Comparison of ENCODE assay signal across 12 cellular contexts in genomic region chr4:140789752-140790151, GRCh38. TPM values are rescaled to one million over a fixed set of nuclear protein-coding genes. Genes with fewer than 3 reads are reported as not detected.
A peak's percentile ranks its signal among the peaks of the same experiment; 100 is the strongest.
DNase-seq lines count a peak whose midpoint lies in the region; ATAC-seq lines count a peak whose summit lies in the region.
"Had no signal": no experiment of that assay in that cellular context is flagged by ENCODE, and none has a peak within 500 bp of the region (broad histone marks: within the 10 kb centered on the region; RNA-seq: fewer than 3 reads in every experiment).

No MANE protein-coding gene starts in this region.

- no peak overlapping the region for H3K27ac ChIP-seq in mesenchymal stem cell (ENCODE audit: low read length, poor library complexity, severe bottlenecking)
- H3K27ac ChIP-seq: SJCRH30 had no signal

- H3K4me2 ChIP-seq in mesenchymal stem cell (ENCODE audit: low read length, poor library complexity, severe bottlenecking) = no peak overlapping the region

- H3K79me1 ChIP-seq in mesenchymal stem cell (replicated peaks; ENCODE audit: low read length, poor library complexity, severe bottlenecking) = no peaks in the 10 kb centered on the region

- H3K9ac ChIP-seq in mesenchymal stem cell (ENCODE audit: low read length) = no peak overlapping the region

- H2AK5ac ChIP-seq in mesenchymal stem cell (ENCODE audit: low read length, severe bottlenecking) = no peak overlapping the region

- no peak overlapping the region for H2BK120ac ChIP-seq in mesenchymal stem cell (ENCODE audit: low read depth, low read length)

- no peak overlapping the region for H2BK15ac ChIP-seq in mesenchymal stem cell (ENCODE audit: low read depth, poor library complexity, severe bottlenecking)

- peak; percentile 11 for DNase-seq in RKO (ENCODE audit: low spot score)
- peak; percentile 33 for DNase-seq in mesenchymal stem cell
- no peak for DNase-seq in nucleus accumbens (lab: John Stamatoyannopoulos, UW)
- no peak for DNase-seq in NCI-H2107 (lab: John Stamatoyannopoulos, UW)
- DNase-seq in stimulated activated CD4-positive, alpha-beta T cell treated with anti-CD3 and anti-CD28 coated beads, Interleukin-4, amount 100 ng/mL, for 1 hour = no peak
- DNase-seq in T-helper 1 cell = no peak
- DNase-seq: activated T-cell treated with anti-CD3 and anti-CD28 coated beads, Interleukin-2, amount 50 U/mL, for 4 hours; DMS53; left cardiac atrium; SJCRH30 had no signal

- H3K23ac ChIP-seq in mesenchymal stem cell (ENCODE audit: low read length in 2 of 2) = no peak overlapping the region

- no peaks in the 10 kb centered on the region for H3K4me1 ChIP-seq in mesenchymal stem cell (ENCODE audit: control insufficient read depth, insufficient read depth, low read depth, low read length)
- H3K4me1 ChIP-seq: SJCRH30 had no signal

- H3K14ac ChIP-seq in mesenchymal stem cell (ENCODE audit: low read length in 2 of 2) = no peak overlapping the region

- H4K91ac ChIP-seq in mesenchymal stem cell (ENCODE audit: low read length) = no peak overlapping the region

- H3K36me3 ChIP-seq in mesenchymal stem cell (ENCODE audit: control insufficient read depth in 1 of 2, insufficient read depth in 2 of 2, low read depth in 1 of 2, low read length in 2 of 2) = no peaks in the 10 kb centered on the region
- H3K36me3 ChIP-seq: SJCRH30 had no signal

- H3K4ac ChIP-seq in mesenchymal stem cell (ENCODE audit: low read depth in 1 of 2, low read length in 2 of 2) = no peak overlapping the region

- no peak overlapping the region for H2BK12ac ChIP-seq in mesenchymal stem cell (ENCODE audit: low read length in 2 of 2)

- H2AFZ ChIP-seq in mesenchymal stem cell (ENCODE audit: low read depth, low read length) = no peak overlapping the region

- H4K8ac ChIP-seq in mesenchymal stem cell (ENCODE audit: low read length) = no peak overlapping the region

- 39% methylated on average over 5 of the region's 5 CpGs for WGBS in mesenchymal stem cell

- H3K9me3 ChIP-seq in mesenchymal stem cell (ENCODE audit: control insufficient read depth, low read length) = no peaks in the 10 kb centered on the region
- H3K9me3 ChIP-seq: SJCRH30 had no signal

- H2BK5ac ChIP-seq in mesenchymal stem cell (ENCODE audit: low read depth, low read length, poor library complexity, severe bottlenecking) = no peak overlapping the region

- no peaks in the 10 kb centered on the region for H3K27me3 ChIP-seq in mesenchymal stem cell (ENCODE audit: control insufficient read depth in 1 of 2, insufficient read depth in 1 of 2, low read length in 2 of 2)
- H3K27me3 ChIP-seq: SJCRH30 had no signal

- peak; percentile 33 for ATAC-seq in GM18511 (IDR thresholded peaks at IDR 0.05; ENCODE audit: unreplicated experiment)
- peak; percentile 25 for ATAC-seq in HG02763 (IDR thresholded peaks at IDR 0.05; ENCODE audit: unreplicated experiment)
- ATAC-seq: activated T-cell treated with anti-CD3 and anti-CD28 coated beads, Interleukin-2, amount 50 U/mL, for 4 hours had no signal

- H3K18ac ChIP-seq in mesenchymal stem cell (ENCODE audit: low read depth in 1 of 2, low read length in 2 of 2) = no peak overlapping the region

- no peak overlapping the region for H3K4me3 ChIP-seq in mesenchymal stem cell (ENCODE audit: insufficient read depth in 1 of 2, low read depth in 1 of 2, low read length in 2 of 2)
- H3K4me3 ChIP-seq: SJCRH30 had no signal

RNA-seq across cellular contexts. Expression of gene TBC1D9, which starts 33.6 kb away (rescaled TPM):
- 12.6 TPM for polyA plus RNA-seq in mesenchymal stem cell (2013, experiment 1 of 2)
- 12.3 TPM for polyA plus RNA-seq in mesenchymal stem cell (2013, experiment 2 of 2)

Comparison
In these comparisons a context has a peak if more than half of its experiments do, and no peak if none do; other contexts are left out.
1. DNase-seq: peak in RKO (single experiment) and mesenchymal stem cell (single experiment); none in nucleus accumbens (0 of 56), NCI-H2107 (single experiment), stimulated activated CD4-positive, alpha-beta T cell treated with anti-CD3 and anti-CD28 coated beads, Interleukin-4, amount 100 ng/mL, for 1 hour (single experiment) and T-helper 1 cell (0 of 5).